ENCODE assay signal across 17 cellular contexts in the genomic region with DNA sequence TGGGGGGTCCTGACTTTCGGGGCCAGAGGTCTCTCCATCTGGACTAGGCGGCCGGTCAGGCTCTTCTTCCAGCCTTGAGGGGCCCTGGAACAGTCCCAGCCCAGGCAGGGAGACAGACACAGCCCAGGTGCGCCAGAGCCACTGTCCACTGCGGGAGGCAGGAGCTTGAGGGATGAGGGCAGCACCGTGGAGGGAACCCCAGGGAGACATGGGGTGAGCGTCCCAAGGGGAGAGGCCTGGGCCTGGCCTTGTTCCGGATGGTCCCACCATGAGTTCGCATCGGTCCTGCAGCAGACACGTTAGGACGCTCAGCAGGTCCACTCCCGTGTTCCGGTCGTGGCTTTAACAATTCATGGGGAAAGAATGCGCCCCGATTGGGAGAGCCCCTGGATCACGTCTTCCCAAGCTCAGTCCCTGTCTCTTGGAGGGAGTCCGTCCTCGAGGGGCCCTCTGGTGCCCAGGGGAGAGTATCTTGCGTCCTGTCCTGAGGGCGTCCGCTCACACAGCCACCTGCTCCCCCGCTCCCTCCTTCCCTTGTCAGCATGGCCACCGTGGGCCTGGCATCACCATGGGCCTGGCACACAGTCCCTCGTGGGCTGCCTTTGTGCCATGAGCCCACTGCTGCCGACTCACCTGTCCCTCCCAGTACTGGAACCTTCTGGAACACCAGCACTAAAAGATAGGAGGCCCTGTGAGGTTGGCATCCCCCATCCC. TPM values are rescaled to one million over a fixed set of nuclear protein-coding genes. Genes with fewer than 3 reads are reported as not detected.
DNase-seq lines count a peak whose midpoint lies in the region; ATAC-seq and TF ChIP-seq lines count a peak whose summit lies in the region.
"Had no signal": no experiment of that assay in that cellular context is flagged by ENCODE, and none has a peak within 500 bp of the region (broad histone marks: within the 10 kb centered on the region; RNA-seq: fewer than 3 reads in every experiment).

No MANE protein-coding gene starts in this region.

- H3K56ac ChIP-seq in IMR-90 (ENCODE audit: extremely low read depth, insufficient read depth, low read length) = no peak overlapping the region

- no peak for TF ChIP-seq POLR2A in IMR-90 (IDR thresholded peaks at IDR 0.05; ENCODE audit: low read depth, low read length)
- TF ChIP-seq POLR2A in sigmoid colon (IDR thresholded peaks at IDR 0.05) = no peak
- no peak for TF ChIP-seq POLR2A in suprapubic skin (IDR thresholded peaks at IDR 0.05)

- H3K4me3 ChIP-seq in BLaER1 = no peak overlapping the region
- H3K4me3 ChIP-seq in IMR-90 (ENCODE audit: insufficient read depth, low read depth, low read length) = no peak overlapping the region
- no peak overlapping the region for H3K4me3 ChIP-seq in sigmoid colon
- H3K4me3 ChIP-seq in suprapubic skin = no peak overlapping the region
- H3K4me3 ChIP-seq: A549 had no signal

- no peak overlapping the region for H4K8ac ChIP-seq in IMR-90 (ENCODE audit: low read depth in 2 of 2, low read length in 2 of 2)

- H3K27me3 ChIP-seq in BLaER1 (no peaks in the 10 kb centered on the region), IMR-90 (ENCODE audit: control insufficient read depth, insufficient read depth, low read length) (no peaks in the 10 kb centered on the region), sigmoid colon (no peaks in the 10 kb centered on the region), suprapubic skin (no peaks in the 10 kb centered on the region)

- no peak overlapping the region for H2BK15ac ChIP-seq in IMR-90 (ENCODE audit: low read depth, low read length)

- no peak overlapping the region for H2AFZ ChIP-seq in IMR-90 (replicated peaks; ENCODE audit: low read length, poor library complexity)

- H2AK9ac ChIP-seq in IMR-90 (replicated peaks; ENCODE audit: low read depth, low read length, poor library complexity) = peak overlapping the region; percentile 70

- no peak overlapping the region for H2BK20ac ChIP-seq in IMR-90 (ENCODE audit: low read depth, low read length)

- no peak overlapping the region for H2AK5ac ChIP-seq in IMR-90 (ENCODE audit: low read depth, low read length)

- peaks cover 13% of the 10 kb centered on the region for H3K27me3 Mint-ChIP-seq in endothelial cell (ENCODE audit: unreplicated experiment)
- peaks cover 4% of the 10 kb centered on the region; the same call in 1 of the 2 replicates for H3K27me3 Mint-ChIP-seq in HFFc6 (ENCODE audit: insufficient read depth)
- H3K27me3 Mint-ChIP-seq: CD8-positive, alpha-beta memory T cell had no signal

- WGBS in IMR-90 (ENCODE audit: extremely low coverage in 2 of 2, insufficient read length in 1 of 2), 2 experiments = 93% methylated on average over 24 of the region's 27 CpGs; no CpG with 5 or more reads in 1 of the 2 experiments
- WGBS in sigmoid colon, 2 donors = 94 to 95% methylated on average over 27 of the region's 27 CpGs
- 85% methylated on average over 21 of the region's 27 CpGs for WGBS in suprapubic skin

- peak overlapping the region; percentile 25 for H3K4me3 Mint-ChIP-seq in endothelial cell (ENCODE audit: unreplicated experiment)
- no peak overlapping the region for H3K4me3 Mint-ChIP-seq in HFFc6

- peak overlapping the region; percentile 18; the same call in 1 of the 2 replicates for H3K27ac ChIP-seq in BLaER1
- no peak overlapping the region for H3K27ac ChIP-seq in IMR-90 (ENCODE audit: insufficient read depth, low read length)
- no peak overlapping the region for H3K27ac ChIP-seq in sigmoid colon
- no peak overlapping the region for H3K27ac ChIP-seq in suprapubic skin
- H3K27ac ChIP-seq: A549 had no signal

- H3K4me1 ChIP-seq in BLaER1 (peaks cover 61% of the 10 kb centered on the region), IMR-90 (ENCODE audit: control insufficient read depth, insufficient read depth, low read length) (no peaks in the 10 kb centered on the region), sigmoid colon (peaks cover 0 to 7% (median 3%) of the 10 kb centered on the region in 4 donors), suprapubic skin (no peaks in the 10 kb centered on the region)
- H3K4me1 ChIP-seq: A549 had no signal

- H3K36me3 Mint-ChIP-seq in endothelial cell (ENCODE audit: low read depth, unreplicated experiment) (peaks cover 18% of the 10 kb centered on the region), HFFc6 (ENCODE audit: low read depth) (peaks cover 4% of the 10 kb centered on the region)

- peaks cover 32% of the 10 kb centered on the region for H4K20me1 ChIP-seq in BLaER1
- no peaks in the 10 kb centered on the region; the same call in none of the 2 replicates for H4K20me1 ChIP-seq in IMR-90 (ENCODE audit: insufficient read depth, low read length)

- H3K18ac ChIP-seq in IMR-90 (ENCODE audit: low read depth, low read length) = no peak overlapping the region

- TF ChIP-seq RAD21 in IMR-90 (IDR thresholded peaks at IDR 0.05; ENCODE audit: low read length) = no peak

- dilution Hi-C loops in IMR-90 (cut with HindIII; ENCODE audit: low sequenced_read_pairs, unreplicated experiment) = no loop called here

- H3K27ac Mint-ChIP-seq in endothelial cell (ENCODE audit: unreplicated experiment) (no peak overlapping the region), HFFc6 (no peak overlapping the region)

- TF ChIP-seq CTCF in IMR-90 (conservative IDR thresholded peaks at IDR 0.05; ENCODE audit: low read depth, low read length) = no peak
- TF ChIP-seq CTCF in endothelial cell (IDR thresholded peaks at IDR 0.05; ENCODE audit: unreplicated experiment) = no peak
- TF ChIP-seq CTCF in sigmoid colon (IDR thresholded peaks at IDR 0.05) = no peak
- no peak for TF ChIP-seq CTCF in HFFc6 (IDR thresholded peaks at IDR 0.05)
- TF ChIP-seq CTCF in suprapubic skin (IDR thresholded peaks at IDR 0.05) = no peak

- H3K79me1 ChIP-seq in IMR-90 (ENCODE audit: low read depth in 1 of 2, low read length in 2 of 2) = 0 out of 4 replicates have a peak, but pooled peaks cover 0 to 2% of the 10 kb centered on the region in 2 experiments

- no peaks in the 10 kb centered on the region for H3K9me1 ChIP-seq in IMR-90 (ENCODE audit: insufficient read depth, low read length)

- intact Hi-C loops in IMR-90 (cut with micrococcal nuclease) (no loop called here), sigmoid colon (cut with DNase I) (no loop called here)

- H3K14ac ChIP-seq in IMR-90 (replicated peaks; ENCODE audit: low read depth, low read length) = no peak overlapping the region

- H4K91ac ChIP-seq in IMR-90 (ENCODE audit: insufficient read depth, low read depth, low read length) = no peak overlapping the region

- no TSS peak for BruUV-seq in IMR-90 (replicated peaks; lab: Mats Ljungman, UMichigan)

- no peak overlapping the region for H3K23ac ChIP-seq in IMR-90 (ENCODE audit: low read depth, low read length)

- H2BK5ac ChIP-seq in IMR-90 (ENCODE audit: low read depth, low read length, poor library complexity, severe bottlenecking) = no peak overlapping the region

- H3K9me3 Mint-ChIP-seq in endothelial cell (ENCODE audit: unreplicated experiment) (no peaks in the 10 kb centered on the region), HFFc6 (no peaks in the 10 kb centered on the region)
- H3K9me3 Mint-ChIP-seq: CD8-positive, alpha-beta memory T cell had no signal

- CTCF ChIA-PET in IMR-90 (lab: Yijun Ruan, JAX) = no interaction called here

- H4K5ac ChIP-seq in IMR-90 (ENCODE audit: low read depth, low read length) = no peak overlapping the region

- ATAC-seq in IMR-90 (ENCODE audit: low read depth) = no peak
- ATAC-seq: A549 had no signal

- TF ChIP-seq EP300 in sigmoid colon (IDR thresholded peaks at IDR 0.05) (no peak), suprapubic skin (IDR thresholded peaks at IDR 0.05) (no peak)

- no peak for DNase-seq in IMR-90
- DNase-seq in endothelial cell (ENCODE audit: low spot score) = no peak
- peak; percentile 63 for DNase-seq in sigmoid colon
- no peak for DNase-seq in iPS-NIHi7 (ENCODE audit: extremely low spot score)
- DNase-seq in HFFc6 = no peak
- DNase-seq in suprapubic skin (ENCODE audit: low spot score in 2 of 2) = no peak
- DNase-seq: C1 segment of cervical spinal cord; CD8-positive, alpha-beta memory T cell; DMS53; NCI-H1417; NCI-H187 treated with DMSO at 0.1 percent for 48 hours; NCI-H226; NCI-H524; NCI-H82; SIG-M5 had no signal

- H3K9me3 ChIP-seq in BLaER1 (no peaks in the 10 kb centered on the region), IMR-90 (ENCODE audit: control insufficient read depth, insufficient read depth, low read length) (no peaks in the 10 kb centered on the region), sigmoid colon (no peaks in the 10 kb centered on the region), suprapubic skin (no peaks in the 10 kb centered on the region)
- H3K9me3 ChIP-seq: A549 had no signal

- H3K4me1 Mint-ChIP-seq in endothelial cell (ENCODE audit: unreplicated experiment) (no peaks in the 10 kb centered on the region), HFFc6 (ENCODE audit: low read depth) (no peaks in the 10 kb centered on the region)

- POLR2A ChIA-PET in IMR-90 (lab: Charles Lee; ENCODE audit: unreplicated experiment) = no interaction called here

- H3K36me3 ChIP-seq in BLaER1 (peaks cover 55% of the 10 kb centered on the region), IMR-90 (ENCODE audit: control insufficient read depth, insufficient read depth, low read length) (peaks cover 58% of the 10 kb centered on the region), sigmoid colon (peaks cover 7 to 79% (median 37%) of the 10 kb centered on the region in 4 donors), suprapubic skin (peaks cover 76% of the 10 kb centered on the region)

- in situ Hi-C loops in IMR-90 (cut with MboI; ENCODE audit: low sequenced_read_pairs) = no loop called here

- no peak overlapping the region for H3K4ac ChIP-seq in IMR-90 (ENCODE audit: low read depth, low read length)

- H2BK120ac ChIP-seq in IMR-90 (ENCODE audit: low read depth, low read length) = no peak overlapping the region

- H3K4me2 ChIP-seq in BLaER1 = peak overlapping the region; percentile 99; the same call in 1 of the 2 replicates
- H3K4me2 ChIP-seq in IMR-90 (ENCODE audit: low read depth, low read length) = no peak overlapping the region
- H3K4me2 ChIP-seq: A549 had no signal

- H3K9ac ChIP-seq in BLaER1 = 0 out of 2 replicates have a peak overlapping the region, but pooled peaks have one; percentile 24
- no peak overlapping the region for H3K9ac ChIP-seq in IMR-90 (ENCODE audit: low read depth, low read length)

RNA-seq across cellular contexts. Expression of a gene that starts 6.7 kb away (rescaled TPM):
- total RNA-seq in IMR-90 (2012; rRNA removed) = 22.9 and 28.3 TPM in 2 replicates
- 44.3 and 63.8 TPM in 2 replicates for polyA plus RNA-seq in IMR-90 (2012; rRNA removed)
- 55.5 and 62.4 TPM in 2 replicates for polyA plus RNA-seq in IMR-90 (2012; cell fraction: cytosol; rRNA removed)
- 25.7 and 61.5 TPM in 2 replicates for polyA plus RNA-seq in IMR-90 (2012; cell fraction: nucleus; rRNA removed; ENCODE audit: low replicate concordance)
- total RNA-seq in endothelial cell (ENCODE audit: unreplicated experiment) = 43.1 TPM
- total RNA-seq in sigmoid colon = 10 to 100 TPM; 16.6 to 21.8 (median 18.6) TPM
- polyA plus RNA-seq in sigmoid colon = 10 to 100 TPM; 53.7 to 75.1 (median 61.9) TPM
- 10 to 100 TPM; 33.2 to 41.8 (median 34.3) TPM for total RNA-seq in HFFc6 (2021; fragmentation: NEBNext Ultra II Directional; extraction: Animal tissue kit (Norgen Biotek cat#: 25700))
- total RNA-seq in suprapubic skin = 10 to 100 TPM; 19.9 to 32.7 (median 24.6) TPM

RNA-seq across cellular contexts. Expression of a gene that starts 47.4 kb away (rescaled TPM):
- total RNA-seq in IMR-90 (2012; rRNA removed) (22.2 and 24.4 TPM in 2 replicates), endothelial cell (ENCODE audit: unreplicated experiment) (15.6 TPM), sigmoid colon (10 to 100 TPM; 20.3 to 30.7 (median 23.8) TPM), suprapubic skin (10 to 100 TPM; 11.5 to 36.5 (median 20.0) TPM)
- polyA plus RNA-seq in IMR-90 (2012; rRNA removed) (23.7 and 25.0 TPM in 2 replicates), sigmoid colon (10 to 100 TPM in 1 of 3 donors, 1 to 10 TPM in 2; 3.9 to 20.8 (median 9.6) TPM)
- 15.1 and 18.0 TPM in 2 replicates for polyA plus RNA-seq in IMR-90 (2012; cell fraction: cytosol; rRNA removed)
- polyA plus RNA-seq in IMR-90 (2012; cell fraction: nucleus; rRNA removed; ENCODE audit: low replicate concordance) = 91.7 and 149 TPM in 2 replicates
- total RNA-seq in HFFc6 (2021; fragmentation: NEBNext Ultra II Directional; extraction: Animal tissue kit (Norgen Biotek cat#: 25700)) = 10 to 100 TPM; 16.7 to 23.1 (median 19.7) TPM

RNA-seq across cellular contexts. Expression of a gene that starts 47.7 kb away (rescaled TPM):
- total RNA-seq in IMR-90 (2012; rRNA removed) (0.54 and 0.56 TPM in 2 replicates), endothelial cell (ENCODE audit: unreplicated experiment) (0.18 TPM), sigmoid colon (under 1 TPM; 0.14 to 0.83 (median 0.43) TPM), suprapubic skin (1 to 10 TPM in 2 of 4 donors, under 1 TPM in 1, not detected in 1; 0.36 to 1.7 (median 1.4) TPM)
- polyA plus RNA-seq in IMR-90 (2012; rRNA removed) (1.7 TPM in 2 replicates), sigmoid colon (1 to 10 TPM in 1 of 3 donors, under 1 TPM in 2; 0.60 to 1.2 (median 0.73) TPM)
- 0.68 and 1.1 TPM in 2 replicates for polyA plus RNA-seq in IMR-90 (2012; cell fraction: cytosol; rRNA removed)
- 0.99 and 1.6 TPM in 2 replicates for polyA plus RNA-seq in IMR-90 (2012; cell fraction: nucleus; rRNA removed; ENCODE audit: low replicate concordance)
- total RNA-seq in HFFc6 (2021; fragmentation: NEBNext Ultra II Directional; extraction: Animal tissue kit (Norgen Biotek cat#: 25700)) = 1 to 10 TPM; 1.1 to 2.8 (median 1.6) TPM
